In the genomic region with DNA sequence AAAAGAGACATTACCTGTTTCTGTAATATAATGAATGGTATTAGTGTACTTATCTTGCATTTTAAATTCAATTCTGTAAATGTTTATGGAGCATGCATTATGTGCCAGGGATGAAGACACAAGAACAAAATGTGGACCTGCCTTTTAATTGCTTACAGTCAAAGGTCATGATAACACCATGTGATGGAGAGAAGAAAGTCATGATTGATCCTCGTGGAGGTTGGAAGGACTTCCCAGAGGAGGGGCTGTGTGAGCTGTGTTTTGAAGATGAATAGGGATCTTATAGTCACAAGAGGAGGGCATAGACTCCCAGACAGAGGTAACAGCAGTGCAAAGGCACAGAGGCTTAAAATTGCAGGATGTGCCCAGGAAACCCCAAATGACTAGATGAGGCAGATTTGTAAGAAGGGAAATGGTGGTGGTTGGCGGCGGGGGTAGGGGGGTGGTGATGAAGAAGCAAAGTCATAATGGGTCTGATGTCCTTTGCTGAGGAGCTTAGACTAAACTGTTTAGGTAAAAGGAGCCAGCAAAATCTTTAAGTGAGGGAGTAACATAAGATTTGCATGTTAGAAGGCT, we compare ENCODE assay signal across 9 cellular contexts.
DNase-seq lines count a peak whose midpoint lies in the region; ATAC-seq, FAIRE-seq and TF ChIP-seq lines count a peak whose summit lies in the region.
"Had no signal": no experiment of that assay in that cellular context is flagged by ENCODE, and none has a peak within 500 bp of the region (broad histone marks: within the 10 kb centered on the region; RNA-seq: fewer than 3 reads in every experiment).

No MANE protein-coding gene starts in this region.

- ATAC-seq in GM19035 (IDR thresholded peaks at IDR 0.05; ENCODE audit: unreplicated experiment) = no peak

- H3K9me2 ChIP-seq in DOHH2 (replicated peaks; ENCODE audit: control insufficient read depth, low read length) = no peaks in the 10 kb centered on the region

- intact Hi-C loops in kidney (cut with DNase I) = no loop called here

- H3K9me3 ChIP-seq in DOHH2 (ENCODE audit: control insufficient read depth, insufficient read depth, low read length) (no peaks in the 10 kb centered on the region), kidney (ENCODE audit: control insufficient read depth in 1 of 2, low read length in 2 of 2) (no peaks in the 10 kb centered on the region)

- H3K27ac ChIP-seq in DOHH2 (ENCODE audit: low read depth, low read length) = peak overlapping the region; percentile 100
- no peak overlapping the region for H3K27ac ChIP-seq in kidney (ENCODE audit: low read depth in 2 of 2, low read length in 2 of 2)

- TF ChIP-seq CTCF in DOHH2 (IDR thresholded peaks at IDR 0.05; ENCODE audit: low read depth, low read length, poor library complexity, severe bottlenecking) (no peak), WI38 (IDR thresholded peaks at IDR 0.05; ENCODE audit: low read depth, low read length) (no peak), chondrocyte (IDR thresholded peaks at IDR 0.05) (no peak), kidney (IDR thresholded peaks at IDR 0.05; ENCODE audit: borderline replicate concordance, extremely low read depth, insufficient read depth) (no peak), glutamatergic neuron (IDR thresholded peaks at IDR 0.05; ENCODE audit: partially characterized antibody, unreplicated experiment) (no peak)

- DNase-seq in chondrocyte (ENCODE audit: low spot score) (no peak), kidney (no peak), NCI-H2029 treated with DMSO at 0.1 percent for 48 hours (lab: John Stamatoyannopoulos, UW) (no peak), glutamatergic neuron (no peak)
- peak; percentile 71 to 83 (median 76) for DNase-seq in stimulated activated CD4-positive, alpha-beta T cell treated with anti-CD3 and anti-CD28 coated beads, Interleukin-12 subunit alpha, Interleukin-12 subunit beta, amount 100 ng/mL, for 48 hours (ENCODE audit: low read depth in 2 of 3, low spot score in 1 of 3)

- H3K36me3 ChIP-seq in DOHH2 (ENCODE audit: control insufficient read depth, low read length) = no peaks in the 10 kb centered on the region; the same call in 1 of the 2 replicates
- no peaks in the 10 kb centered on the region for H3K36me3 ChIP-seq in kidney (ENCODE audit: control insufficient read depth in 1 of 2, insufficient read depth in 2 of 2, low read length in 2 of 2)

- peaks cover 31% of the 10 kb centered on the region for H3F3A ChIP-seq in DOHH2 (ENCODE audit: control insufficient read depth, insufficient read depth)

- H3K4me1 Mint-ChIP-seq in chondrocyte (ENCODE audit: low read depth) (peaks cover 89% of the 10 kb centered on the region), glutamatergic neuron (ENCODE audit: low read depth, unreplicated experiment) (peaks cover 21% of the 10 kb centered on the region)

- peak overlapping the region; percentile 92 for H3K27ac Mint-ChIP-seq in chondrocyte (ENCODE audit: unreplicated experiment)
- H3K27ac Mint-ChIP-seq in glutamatergic neuron (ENCODE audit: unreplicated experiment) = no peak overlapping the region

- peak overlapping the region; percentile 82 for H3K4me2 ChIP-seq in DOHH2 (ENCODE audit: low read length)

- no peak for FAIRE-seq in kidney (lab: Jason Lieb, UNC)
- FAIRE-seq: endometrium had no signal

- H4K20me1 ChIP-seq in DOHH2 (ENCODE audit: control insufficient read depth, insufficient read depth, low read depth, low read length) = no peaks in the 10 kb centered on the region

- no peak overlapping the region for H3K4me3 Mint-ChIP-seq in chondrocyte (ENCODE audit: unreplicated experiment)
- no peak overlapping the region for H3K4me3 Mint-ChIP-seq in glutamatergic neuron (ENCODE audit: unreplicated experiment)

- H3K27me3 ChIP-seq in DOHH2 (ENCODE audit: control insufficient read depth, low read length) = no peaks in the 10 kb centered on the region

- peaks cover 80% of the 10 kb centered on the region for H3K4me1 ChIP-seq in DOHH2 (ENCODE audit: control insufficient read depth, low read length)
- H3K4me1 ChIP-seq in kidney (ENCODE audit: control insufficient read depth in 1 of 2, insufficient read depth in 1 of 2, low read depth in 1 of 2, low read length in 2 of 2) = peaks cover 28 to 30% of the 10 kb centered on the region in 2 donors

- H3K4me3 ChIP-seq in DOHH2 (ENCODE audit: low read length) = peak overlapping the region; percentile 62
- H3K4me3 ChIP-seq in WI38 (ENCODE audit: low read depth, low read length) = peak overlapping the region; percentile 61; the same call in 1 of the 2 replicates
- H3K4me3 ChIP-seq in kidney (ENCODE audit: low read length in 2 of 2) = no peak overlapping the region

- H3K36me3 Mint-ChIP-seq in chondrocyte (ENCODE audit: low read depth) (no peaks in the 10 kb centered on the region), glutamatergic neuron (ENCODE audit: unreplicated experiment) (no peaks in the 10 kb centered on the region)

- no peak overlapping the region for H3K9ac ChIP-seq in kidney (ENCODE audit: low read length in 2 of 2)

- H3K9me3 Mint-ChIP-seq in chondrocyte (ENCODE audit: low read depth) = no peaks in the 10 kb centered on the region
- H3K9me3 Mint-ChIP-seq in glutamatergic neuron (ENCODE audit: unreplicated experiment) = no peaks in the 10 kb centered on the region

- H3K27me3 Mint-ChIP-seq in chondrocyte (ENCODE audit: low read depth) = no peaks in the 10 kb centered on the region
- no peaks in the 10 kb centered on the region for H3K27me3 Mint-ChIP-seq in glutamatergic neuron (ENCODE audit: unreplicated experiment)

- peaks cover 9% of the 10 kb centered on the region for H3K79me2 ChIP-seq in DOHH2 (ENCODE audit: control insufficient read depth, low read length)

Comparison
In these comparisons a context has a peak if more than half of its experiments do, and no peak if none do; other contexts are left out.
1. H3K4me3 ChIP-seq: peak in DOHH2 (single experiment) and WI38 (single experiment); none in kidney (0 of 2).
2. DNase-seq: peak in stimulated activated CD4-positive, alpha-beta T cell treated with anti-CD3 and anti-CD28 coated beads, Interleukin-12 subunit alpha, Interleukin-12 subunit beta, amount 100 ng/mL, for 48 hours (3 of 3); none in chondrocyte (single experiment), kidney (single experiment), NCI-H2029 treated with DMSO at 0.1 percent for 48 hours (single experiment) and glutamatergic neuron (single experiment).